In the genomic region with DNA sequence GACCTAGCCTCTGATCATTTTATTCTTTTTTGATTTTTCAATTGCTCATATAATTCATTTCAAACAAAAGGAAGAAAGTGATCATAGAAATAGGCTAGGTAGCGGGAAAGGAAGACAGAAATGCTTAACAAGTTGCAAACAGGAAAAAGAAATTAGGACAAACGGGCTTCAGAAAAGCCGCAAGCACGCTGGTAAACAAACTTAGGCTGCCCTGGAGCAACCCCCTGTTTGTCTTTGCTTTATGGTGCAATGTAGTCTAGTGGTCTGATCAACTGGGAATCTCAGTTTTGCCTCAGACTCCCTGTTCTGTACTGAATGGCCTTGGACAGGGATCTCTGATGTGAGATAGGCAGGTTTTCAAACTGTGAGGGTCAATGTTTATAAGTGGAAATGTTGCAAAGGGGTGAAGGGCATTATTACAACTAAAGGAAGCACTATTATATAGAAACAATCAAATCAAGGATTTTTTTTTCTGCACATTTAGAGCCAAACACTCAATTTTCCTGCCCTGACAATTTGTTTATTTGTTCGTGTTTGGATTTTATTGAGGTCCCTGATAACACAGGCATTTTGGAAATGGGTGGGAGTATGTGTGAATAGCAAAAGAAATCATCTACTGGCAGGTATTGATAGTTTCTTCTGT, we compare ENCODE assay signal across 2 cellular contexts.
TF ChIP-seq lines count a peak whose summit lies in the region.

No MANE protein-coding gene starts in this region.

TF ChIP-seq in GM23338, 12 proteins besides CTCF, POLR2A, EP300 and RAD21 (continues in another document):
- TF ChIP-seq CREB1 (CRISPR knock-in tag; IDR thresholded peaks at IDR 0.05; ENCODE audit: low read depth) = no peak
- no peak for TF ChIP-seq EZH2 (IDR thresholded peaks at IDR 0.05; ENCODE audit: low read depth, unreplicated experiment)
- TF ChIP-seq STAT1 (IDR thresholded peaks at IDR 0.05; ENCODE audit: unreplicated experiment) = no peak
- TF ChIP-seq NANOG (IDR thresholded peaks at IDR 0.05; ENCODE audit: borderline replicate concordance) = no peak
- no peak for TF ChIP-seq EZH2phosphoT487 (IDR thresholded peaks at IDR 0.05; ENCODE audit: unreplicated experiment)
- no peak for TF ChIP-seq JUNB (IDR thresholded peaks at IDR 0.05; ENCODE audit: unreplicated experiment)
- TF ChIP-seq ZNF114 (CRISPR knock-in tag; IDR thresholded peaks at IDR 0.05) = no peak
- TF ChIP-seq POLR2AphosphoS5 (IDR thresholded peaks at IDR 0.05; ENCODE audit: low read depth) = no peak
- no peak for TF ChIP-seq ZNF462 (CRISPR knock-in tag; IDR thresholded peaks at IDR 0.05)
- no peak for TF ChIP-seq REST (IDR thresholded peaks at IDR 0.05; ENCODE audit: unreplicated experiment)
- no peak for TF ChIP-seq ZNF331 (CRISPR knock-in tag; IDR thresholded peaks at IDR 0.05; ENCODE audit: low read depth)

TF ChIP-seq in HepG2, 621 proteins besides CTCF, POLR2A, EP300 and RAD21 (continues in another document):
- TF ChIP-seq ZBTB3 (CRISPR knock-in tag; IDR thresholded peaks at IDR 0.05; ENCODE audit: borderline replicate concordance, low read depth) (peak; percentile 39; the same call in 1 of the 2 replicates), ZNF616 (CRISPR knock-in tag; IDR thresholded peaks at IDR 0.05; ENCODE audit: low read depth) (no peak), SETDB1 (CRISPR knock-in tag; IDR thresholded peaks at IDR 0.05; ENCODE audit: borderline replicate concordance) (no peak), ZSCAN9 (CRISPR knock-in tag; IDR thresholded peaks at IDR 0.05; ENCODE audit: borderline replicate concordance) (peak; percentile 67; the same call in 1 of the 2 replicates), ETV5 (CRISPR knock-in tag; IDR thresholded peaks at IDR 0.05; ENCODE audit: borderline replicate concordance) (peak; percentile 94), DPF2 (CRISPR knock-in tag; IDR thresholded peaks at IDR 0.05; ENCODE audit: borderline replicate concordance, low read depth) (peak; percentile 87), ZNF317 (CRISPR knock-in tag; IDR thresholded peaks at IDR 0.05) (peak; percentile 46; the same call in 1 of the 2 replicates), ZMYM4 (CRISPR knock-in tag; IDR thresholded peaks at IDR 0.05) (peak; percentile 96), ZNF816 (CRISPR knock-in tag; IDR thresholded peaks at IDR 0.05; ENCODE audit: borderline replicate concordance) (no peak), TRIM24 (CRISPR knock-in tag; IDR thresholded peaks at IDR 0.05) (peak; percentile 65; the same call in 1 of the 2 replicates), MED13 (CRISPR knock-in tag; IDR thresholded peaks at IDR 0.05) (peak; percentile 99), ZNF672 (CRISPR knock-in tag; IDR thresholded peaks at IDR 0.05) (no peak), ZSCAN31 (CRISPR knock-in tag; IDR thresholded peaks at IDR 0.05; ENCODE audit: low read depth) (no peak), KMT2A (CRISPR knock-in tag; IDR thresholded peaks at IDR 0.05) (0 out of 2 replicates have a peak, but pooled peaks have one; percentile 42), IKZF5 (CRISPR knock-in tag; IDR thresholded peaks at IDR 0.05) (peak; percentile 94), ZFX (CRISPR knock-in tag; IDR thresholded peaks at IDR 0.05; ENCODE audit: low read depth) (peak; percentile 19; the same call in 1 of the 2 replicates), MTA1 (CRISPR knock-in tag; IDR thresholded peaks at IDR 0.05; ENCODE audit: borderline replicate concordance) (no peak), SIX4 (CRISPR knock-in tag; IDR thresholded peaks at IDR 0.05) (peak; percentile 58), ZNF354B (CRISPR knock-in tag; IDR thresholded peaks at IDR 0.05) (no peak), ZNF550 (CRISPR knock-in tag; IDR thresholded peaks at IDR 0.05; ENCODE audit: borderline replicate concordance) (no peak), JDP2 (CRISPR knock-in tag; IDR thresholded peaks at IDR 0.05; ENCODE audit: borderline replicate concordance) (no peak; the same call in 1 of the 2 replicates), TGIF2 (CRISPR knock-in tag; IDR thresholded peaks at IDR 0.05) (no peak), ZNF136 (CRISPR knock-in tag; IDR thresholded peaks at IDR 0.05; ENCODE audit: low read depth) (no peak), PAWR (CRISPR knock-in tag; IDR thresholded peaks at IDR 0.05; ENCODE audit: borderline replicate concordance) (no peak), ZNF563 (CRISPR knock-in tag; IDR thresholded peaks at IDR 0.05) (no peak), ZNF710 (CRISPR knock-in tag; IDR thresholded peaks at IDR 0.05; ENCODE audit: borderline replicate concordance) (peak; percentile 96), ZFP37 (CRISPR knock-in tag; IDR thresholded peaks at IDR 0.05; ENCODE audit: borderline replicate concordance) (no peak), IKZF4 (CRISPR knock-in tag; IDR thresholded peaks at IDR 0.05; ENCODE audit: borderline replicate concordance, low read depth, not compliant biosample characterization) (no peak), MAFF (IDR thresholded peaks at IDR 0.05; ENCODE audit: low read depth, low read length) (no peak), YEATS2 (CRISPR knock-in tag; IDR thresholded peaks at IDR 0.05; ENCODE audit: borderline replicate concordance) (no peak), STAG1 (CRISPR knock-in tag; IDR thresholded peaks at IDR 0.05) (peak; percentile 52), ZNF276 (CRISPR knock-in tag; IDR thresholded peaks at IDR 0.05; ENCODE audit: low read depth) (no peak), ZNF260 (CRISPR knock-in tag; IDR thresholded peaks at IDR 0.05; ENCODE audit: borderline replicate concordance, low read depth) (no peak), ZNF724P (CRISPR knock-in tag; IDR thresholded peaks at IDR 0.05; ENCODE audit: borderline replicate concordance) (no peak), ATRX (CRISPR knock-in tag; IDR thresholded peaks at IDR 0.05; ENCODE audit: borderline replicate concordance) (no peak), PRMT3 (CRISPR knock-in tag; IDR thresholded peaks at IDR 0.05; ENCODE audit: borderline replicate concordance, low read depth) (no peak), FOXC1 (CRISPR knock-in tag; IDR thresholded peaks at IDR 0.05; ENCODE audit: borderline replicate concordance) (no peak)
- TF ChIP-seq, protein P1, sequence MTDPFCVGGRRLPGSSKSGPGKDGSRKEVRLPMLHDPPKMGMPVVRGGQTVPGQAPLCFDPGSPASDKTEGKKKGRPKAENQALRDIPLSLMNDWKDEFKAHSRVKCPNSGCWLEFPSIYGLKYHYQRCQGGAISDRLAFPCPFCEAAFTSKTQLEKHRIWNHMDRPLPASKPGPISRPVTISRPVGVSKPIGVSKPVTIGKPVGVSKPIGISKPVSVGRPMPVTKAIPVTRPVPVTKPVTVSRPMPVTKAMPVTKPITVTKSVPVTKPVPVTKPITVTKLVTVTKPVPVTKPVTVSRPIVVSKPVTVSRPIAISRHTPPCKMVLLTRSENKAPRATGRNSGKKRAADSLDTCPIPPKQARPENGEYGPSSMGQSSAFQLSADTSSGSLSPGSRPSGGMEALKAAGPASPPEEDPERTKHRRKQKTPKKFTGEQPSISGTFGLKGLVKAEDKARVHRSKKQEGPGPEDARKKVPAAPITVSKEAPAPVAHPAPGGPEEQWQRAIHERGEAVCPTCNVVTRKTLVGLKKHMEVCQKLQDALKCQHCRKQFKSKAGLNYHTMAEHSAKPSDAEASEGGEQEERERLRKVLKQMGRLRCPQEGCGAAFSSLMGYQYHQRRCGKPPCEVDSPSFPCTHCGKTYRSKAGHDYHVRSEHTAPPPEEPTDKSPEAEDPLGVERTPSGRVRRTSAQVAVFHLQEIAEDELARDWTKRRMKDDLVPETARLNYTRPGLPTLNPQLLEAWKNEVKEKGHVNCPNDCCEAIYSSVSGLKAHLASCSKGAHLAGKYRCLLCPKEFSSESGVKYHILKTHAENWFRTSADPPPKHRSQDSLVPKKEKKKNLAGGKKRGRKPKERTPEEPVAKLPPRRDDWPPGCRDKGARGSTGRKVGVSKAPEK (CRISPR knock-in tag; IDR thresholded peaks at IDR 0.05; ENCODE audit: borderline replicate concordance) = peak; percentile 74; the same call in 1 of the 2 replicates
- TF ChIP-seq, protein P2, sequence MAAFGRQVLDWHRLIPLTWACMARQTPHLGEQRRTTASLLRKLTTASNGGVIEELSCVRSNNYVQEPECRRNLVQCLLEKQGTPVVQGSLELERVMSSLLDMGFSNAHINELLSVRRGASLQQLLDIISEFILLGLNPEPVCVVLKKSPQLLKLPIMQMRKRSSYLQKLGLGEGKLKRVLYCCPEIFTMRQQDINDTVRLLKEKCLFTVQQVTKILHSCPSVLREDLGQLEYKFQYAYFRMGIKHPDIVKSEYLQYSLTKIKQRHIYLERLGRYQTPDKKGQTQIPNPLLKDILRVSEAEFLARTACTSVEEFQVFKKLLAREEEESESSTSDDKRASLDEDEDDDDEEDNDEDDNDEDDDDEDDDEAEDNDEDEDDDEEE (CRISPR knock-in tag; IDR thresholded peaks at IDR 0.05) = no peak
- TF ChIP-seq, protein P3, sequence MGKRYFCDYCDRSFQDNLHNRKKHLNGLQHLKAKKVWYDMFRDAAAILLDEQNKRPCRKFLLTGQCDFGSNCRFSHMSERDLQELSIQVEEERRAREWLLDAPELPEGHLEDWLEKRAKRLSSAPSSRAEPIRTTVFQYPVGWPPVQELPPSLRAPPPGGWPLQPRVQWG (CRISPR knock-in tag; IDR thresholded peaks at IDR 0.05; ENCODE audit: borderline replicate concordance, low read depth) = no peak
- TF ChIP-seq, protein P4, sequence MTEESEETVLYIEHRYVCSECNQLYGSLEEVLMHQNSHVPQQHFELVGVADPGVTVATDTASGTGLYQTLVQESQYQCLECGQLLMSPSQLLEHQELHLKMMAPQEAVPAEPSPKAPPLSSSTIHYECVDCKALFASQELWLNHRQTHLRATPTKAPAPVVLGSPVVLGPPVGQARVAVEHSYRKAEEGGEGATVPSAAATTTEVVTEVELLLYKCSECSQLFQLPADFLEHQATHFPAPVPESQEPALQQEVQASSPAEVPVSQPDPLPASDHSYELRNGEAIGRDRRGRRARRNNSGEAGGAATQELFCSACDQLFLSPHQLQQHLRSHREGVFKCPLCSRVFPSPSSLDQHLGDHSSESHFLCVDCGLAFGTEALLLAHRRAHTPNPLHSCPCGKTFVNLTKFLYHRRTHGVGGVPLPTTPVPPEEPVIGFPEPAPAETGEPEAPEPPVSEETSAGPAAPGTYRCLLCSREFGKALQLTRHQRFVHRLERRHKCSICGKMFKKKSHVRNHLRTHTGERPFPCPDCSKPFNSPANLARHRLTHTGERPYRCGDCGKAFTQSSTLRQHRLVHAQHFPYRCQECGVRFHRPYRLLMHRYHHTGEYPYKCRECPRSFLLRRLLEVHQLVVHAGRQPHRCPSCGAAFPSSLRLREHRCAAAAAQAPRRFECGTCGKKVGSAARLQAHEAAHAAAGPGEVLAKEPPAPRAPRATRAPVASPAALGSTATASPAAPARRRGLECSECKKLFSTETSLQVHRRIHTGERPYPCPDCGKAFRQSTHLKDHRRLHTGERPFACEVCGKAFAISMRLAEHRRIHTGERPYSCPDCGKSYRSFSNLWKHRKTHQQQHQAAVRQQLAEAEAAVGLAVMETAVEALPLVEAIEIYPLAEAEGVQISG (CRISPR knock-in tag; IDR thresholded peaks at IDR 0.05) = peak; percentile 74
- TF ChIP-seq, protein P5, sequence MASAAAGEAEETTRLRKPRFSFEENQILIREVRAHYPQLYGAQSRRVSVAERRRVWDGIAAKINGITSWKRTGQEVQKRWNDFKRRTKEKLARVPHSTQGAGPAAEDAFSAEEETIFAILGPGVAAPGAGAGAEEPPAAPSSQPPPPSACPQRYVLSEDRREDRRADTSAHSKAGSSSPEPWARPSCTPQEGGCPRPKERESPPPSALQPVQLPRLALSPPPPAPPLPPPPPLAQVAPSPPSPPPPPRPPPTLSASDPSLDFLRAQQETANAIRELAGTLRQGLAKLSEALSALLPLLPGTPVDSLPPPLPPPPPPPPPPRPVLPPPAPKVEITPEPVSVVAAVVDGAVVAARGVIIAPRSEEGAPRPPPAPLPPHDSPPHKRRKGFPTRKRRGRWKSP (CRISPR knock-in tag; IDR thresholded peaks at IDR 0.05) = no peak
